Comparison of ENCODE assay signal across 1 cellular context in the genomic region with DNA sequence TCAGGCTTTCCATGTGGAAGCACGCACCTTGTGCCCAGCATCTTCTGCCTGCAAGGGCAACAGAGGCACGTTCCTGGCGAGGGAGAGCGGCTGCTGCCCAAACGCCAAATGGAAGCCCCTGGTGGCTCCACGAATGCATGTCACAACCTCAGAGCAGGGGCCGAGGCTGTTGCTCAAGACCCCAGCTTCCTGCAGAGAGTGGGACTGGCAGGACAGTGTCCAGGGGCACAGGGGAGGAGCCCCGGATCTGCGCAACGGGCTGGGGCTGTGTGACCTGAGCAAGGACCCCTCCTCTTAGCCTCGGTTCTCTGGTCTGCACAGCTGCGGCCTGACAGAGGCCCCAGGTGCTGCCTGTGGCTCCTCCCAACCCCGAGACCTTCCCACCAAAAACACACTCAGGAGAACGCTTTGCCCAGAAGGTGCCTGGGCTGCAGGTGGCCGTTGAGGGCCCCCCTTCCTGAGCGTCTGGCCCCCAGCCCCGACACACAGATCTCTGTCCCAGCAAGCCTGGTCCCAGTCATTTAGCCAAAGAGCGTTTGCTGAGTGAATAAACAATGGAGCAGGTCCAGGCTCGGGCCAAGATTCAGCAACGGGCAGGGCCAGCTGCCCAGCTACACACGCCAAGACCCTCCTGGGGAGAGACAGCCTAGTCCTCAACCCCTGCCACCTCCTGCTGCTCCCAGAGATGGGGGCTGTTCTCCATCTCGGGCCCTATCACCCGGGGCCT.
TF ChIP-seq lines count a peak whose summit lies in the region.

No MANE protein-coding gene starts in this region.

TF ChIP-seq in GM12878, 131 proteins besides CTCF, POLR2A, EP300 and RAD21:
- TF ChIP-seq, protein P1, sequence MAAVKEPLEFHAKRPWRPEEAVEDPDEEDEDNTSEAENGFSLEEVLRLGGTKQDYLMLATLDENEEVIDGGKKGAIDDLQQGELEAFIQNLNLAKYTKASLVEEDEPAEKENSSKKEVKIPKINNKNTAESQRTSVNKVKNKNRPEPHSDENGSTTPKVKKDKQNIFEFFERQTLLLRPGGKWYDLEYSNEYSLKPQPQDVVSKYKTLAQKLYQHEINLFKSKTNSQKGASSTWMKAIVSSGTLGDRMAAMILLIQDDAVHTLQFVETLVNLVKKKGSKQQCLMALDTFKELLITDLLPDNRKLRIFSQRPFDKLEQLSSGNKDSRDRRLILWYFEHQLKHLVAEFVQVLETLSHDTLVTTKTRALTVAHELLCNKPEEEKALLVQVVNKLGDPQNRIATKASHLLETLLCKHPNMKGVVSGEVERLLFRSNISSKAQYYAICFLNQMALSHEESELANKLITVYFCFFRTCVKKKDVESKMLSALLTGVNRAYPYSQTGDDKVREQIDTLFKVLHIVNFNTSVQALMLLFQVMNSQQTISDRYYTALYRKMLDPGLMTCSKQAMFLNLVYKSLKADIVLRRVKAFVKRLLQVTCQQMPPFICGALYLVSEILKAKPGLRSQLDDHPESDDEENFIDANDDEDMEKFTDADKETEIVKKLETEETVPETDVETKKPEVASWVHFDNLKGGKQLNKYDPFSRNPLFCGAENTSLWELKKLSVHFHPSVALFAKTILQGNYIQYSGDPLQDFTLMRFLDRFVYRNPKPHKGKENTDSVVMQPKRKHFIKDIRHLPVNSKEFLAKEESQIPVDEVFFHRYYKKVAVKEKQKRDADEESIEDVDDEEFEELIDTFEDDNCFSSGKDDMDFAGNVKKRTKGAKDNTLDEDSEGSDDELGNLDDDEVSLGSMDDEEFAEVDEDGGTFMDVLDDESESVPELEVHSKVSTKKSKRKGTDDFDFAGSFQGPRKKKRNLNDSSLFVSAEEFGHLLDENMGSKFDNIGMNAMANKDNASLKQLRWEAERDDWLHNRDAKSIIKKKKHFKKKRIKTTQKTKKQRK (IDR thresholded peaks at IDR 0.05; ENCODE audit: low read depth, low read length): no peak
- no peak for TF ChIP-seq CUX1 (IDR thresholded peaks at IDR 0.05; ENCODE audit: insufficient replicate concordance, low read depth, low read length)
- TF ChIP-seq, protein P2, sequence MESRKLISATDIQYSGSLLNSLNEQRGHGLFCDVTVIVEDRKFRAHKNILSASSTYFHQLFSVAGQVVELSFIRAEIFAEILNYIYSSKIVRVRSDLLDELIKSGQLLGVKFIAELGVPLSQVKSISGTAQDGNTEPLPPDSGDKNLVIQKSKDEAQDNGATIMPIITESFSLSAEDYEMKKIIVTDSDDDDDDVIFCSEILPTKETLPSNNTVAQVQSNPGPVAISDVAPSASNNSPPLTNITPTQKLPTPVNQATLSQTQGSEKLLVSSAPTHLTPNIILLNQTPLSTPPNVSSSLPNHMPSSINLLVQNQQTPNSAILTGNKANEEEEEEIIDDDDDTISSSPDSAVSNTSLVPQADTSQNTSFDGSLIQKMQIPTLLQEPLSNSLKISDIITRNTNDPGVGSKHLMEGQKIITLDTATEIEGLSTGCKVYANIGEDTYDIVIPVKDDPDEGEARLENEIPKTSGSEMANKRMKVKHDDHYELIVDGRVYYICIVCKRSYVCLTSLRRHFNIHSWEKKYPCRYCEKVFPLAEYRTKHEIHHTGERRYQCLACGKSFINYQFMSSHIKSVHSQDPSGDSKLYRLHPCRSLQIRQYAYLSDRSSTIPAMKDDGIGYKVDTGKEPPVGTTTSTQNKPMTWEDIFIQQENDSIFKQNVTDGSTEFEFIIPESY (IDR thresholded peaks at IDR 0.05): no peak
- TF ChIP-seq MEF2B (IDR thresholded peaks at IDR 0.05; ENCODE audit: partially characterized antibody, poor library complexity, severe bottlenecking): no peak
- no peak for TF ChIP-seq TBL1XR1 (IDR thresholded peaks at IDR 0.05; ENCODE audit: low read depth, low read length)
- TF ChIP-seq RCOR1 (conservative IDR thresholded peaks at IDR 0.05; ENCODE audit: low read depth, low read length): no peak
- TF ChIP-seq NR2C2 (IDR thresholded peaks at IDR 0.05; ENCODE audit: borderline replicate concordance, control insufficient read depth, insufficient read length, low read depth): no peak
- TF ChIP-seq, protein P3, sequence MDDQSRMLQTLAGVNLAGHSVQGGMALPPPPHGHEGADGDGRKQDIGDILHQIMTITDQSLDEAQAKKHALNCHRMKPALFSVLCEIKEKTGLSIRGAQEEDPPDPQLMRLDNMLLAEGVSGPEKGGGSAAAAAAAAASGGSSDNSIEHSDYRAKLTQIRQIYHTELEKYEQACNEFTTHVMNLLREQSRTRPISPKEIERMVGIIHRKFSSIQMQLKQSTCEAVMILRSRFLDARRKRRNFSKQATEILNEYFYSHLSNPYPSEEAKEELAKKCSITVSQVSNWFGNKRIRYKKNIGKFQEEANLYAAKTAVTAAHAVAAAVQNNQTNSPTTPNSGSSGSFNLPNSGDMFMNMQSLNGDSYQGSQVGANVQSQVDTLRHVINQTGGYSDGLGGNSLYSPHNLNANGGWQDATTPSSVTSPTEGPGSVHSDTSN (IDR thresholded peaks at IDR 0.05; ENCODE audit: insufficient replicate concordance, low read depth, low read length): no peak
- TF ChIP-seq SP1 (IDR thresholded peaks at IDR 0.05; ENCODE audit: low read depth, low read length): no peak
- TF ChIP-seq MLLT1 (IDR thresholded peaks at IDR 0.05): no peak
- TF ChIP-seq SREBF2 (IDR thresholded peaks at IDR 0.05; ENCODE audit: low read length): no peak
- TF ChIP-seq ZBTB11 (CRISPR knock-in tag; IDR thresholded peaks at IDR 0.05): no peak
- no peak for TF ChIP-seq SUZ12 (IDR thresholded peaks at IDR 0.05; ENCODE audit: unreplicated experiment)
- no peak for TF ChIP-seq GABPA (IDR thresholded peaks at IDR 0.05; ENCODE audit: low read depth)
- TF ChIP-seq, protein P4, sequence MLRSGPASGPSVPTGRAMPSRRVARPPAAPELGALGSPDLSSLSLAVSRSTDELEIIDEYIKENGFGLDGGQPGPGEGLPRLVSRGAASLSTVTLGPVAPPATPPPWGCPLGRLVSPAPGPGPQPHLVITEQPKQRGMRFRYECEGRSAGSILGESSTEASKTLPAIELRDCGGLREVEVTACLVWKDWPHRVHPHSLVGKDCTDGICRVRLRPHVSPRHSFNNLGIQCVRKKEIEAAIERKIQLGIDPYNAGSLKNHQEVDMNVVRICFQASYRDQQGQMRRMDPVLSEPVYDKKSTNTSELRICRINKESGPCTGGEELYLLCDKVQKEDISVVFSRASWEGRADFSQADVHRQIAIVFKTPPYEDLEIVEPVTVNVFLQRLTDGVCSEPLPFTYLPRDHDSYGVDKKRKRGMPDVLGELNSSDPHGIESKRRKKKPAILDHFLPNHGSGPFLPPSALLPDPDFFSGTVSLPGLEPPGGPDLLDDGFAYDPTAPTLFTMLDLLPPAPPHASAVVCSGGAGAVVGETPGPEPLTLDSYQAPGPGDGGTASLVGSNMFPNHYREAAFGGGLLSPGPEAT (IDR thresholded peaks at IDR 0.05; ENCODE audit: low read depth): no peak
- no peak for TF ChIP-seq ZNF384 (IDR thresholded peaks at IDR 0.05; ENCODE audit: borderline replicate concordance, low read depth, low read length)
- no peak for TF ChIP-seq BCL11A (IDR thresholded peaks at IDR 0.05; ENCODE audit: low read depth, low read length)
- no peak for TF ChIP-seq SIN3A (IDR thresholded peaks at IDR 0.05; ENCODE audit: low read depth, low read length)
- TF ChIP-seq, protein P5, sequence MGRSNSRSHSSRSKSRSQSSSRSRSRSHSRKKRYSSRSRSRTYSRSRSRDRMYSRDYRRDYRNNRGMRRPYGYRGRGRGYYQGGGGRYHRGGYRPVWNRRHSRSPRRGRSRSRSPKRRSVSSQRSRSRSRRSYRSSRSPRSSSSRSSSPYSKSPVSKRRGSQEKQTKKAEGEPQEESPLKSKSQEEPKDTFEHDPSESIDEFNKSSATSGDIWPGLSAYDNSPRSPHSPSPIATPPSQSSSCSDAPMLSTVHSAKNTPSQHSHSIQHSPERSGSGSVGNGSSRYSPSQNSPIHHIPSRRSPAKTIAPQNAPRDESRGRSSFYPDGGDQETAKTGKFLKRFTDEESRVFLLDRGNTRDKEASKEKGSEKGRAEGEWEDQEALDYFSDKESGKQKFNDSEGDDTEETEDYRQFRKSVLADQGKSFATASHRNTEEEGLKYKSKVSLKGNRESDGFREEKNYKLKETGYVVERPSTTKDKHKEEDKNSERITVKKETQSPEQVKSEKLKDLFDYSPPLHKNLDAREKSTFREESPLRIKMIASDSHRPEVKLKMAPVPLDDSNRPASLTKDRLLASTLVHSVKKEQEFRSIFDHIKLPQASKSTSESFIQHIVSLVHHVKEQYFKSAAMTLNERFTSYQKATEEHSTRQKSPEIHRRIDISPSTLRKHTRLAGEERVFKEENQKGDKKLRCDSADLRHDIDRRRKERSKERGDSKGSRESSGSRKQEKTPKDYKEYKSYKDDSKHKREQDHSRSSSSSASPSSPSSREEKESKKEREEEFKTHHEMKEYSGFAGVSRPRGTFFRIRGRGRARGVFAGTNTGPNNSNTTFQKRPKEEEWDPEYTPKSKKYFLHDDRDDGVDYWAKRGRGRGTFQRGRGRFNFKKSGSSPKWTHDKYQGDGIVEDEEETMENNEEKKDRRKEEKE (IDR thresholded peaks at IDR 0.05): no peak
